In the genomic region with DNA sequence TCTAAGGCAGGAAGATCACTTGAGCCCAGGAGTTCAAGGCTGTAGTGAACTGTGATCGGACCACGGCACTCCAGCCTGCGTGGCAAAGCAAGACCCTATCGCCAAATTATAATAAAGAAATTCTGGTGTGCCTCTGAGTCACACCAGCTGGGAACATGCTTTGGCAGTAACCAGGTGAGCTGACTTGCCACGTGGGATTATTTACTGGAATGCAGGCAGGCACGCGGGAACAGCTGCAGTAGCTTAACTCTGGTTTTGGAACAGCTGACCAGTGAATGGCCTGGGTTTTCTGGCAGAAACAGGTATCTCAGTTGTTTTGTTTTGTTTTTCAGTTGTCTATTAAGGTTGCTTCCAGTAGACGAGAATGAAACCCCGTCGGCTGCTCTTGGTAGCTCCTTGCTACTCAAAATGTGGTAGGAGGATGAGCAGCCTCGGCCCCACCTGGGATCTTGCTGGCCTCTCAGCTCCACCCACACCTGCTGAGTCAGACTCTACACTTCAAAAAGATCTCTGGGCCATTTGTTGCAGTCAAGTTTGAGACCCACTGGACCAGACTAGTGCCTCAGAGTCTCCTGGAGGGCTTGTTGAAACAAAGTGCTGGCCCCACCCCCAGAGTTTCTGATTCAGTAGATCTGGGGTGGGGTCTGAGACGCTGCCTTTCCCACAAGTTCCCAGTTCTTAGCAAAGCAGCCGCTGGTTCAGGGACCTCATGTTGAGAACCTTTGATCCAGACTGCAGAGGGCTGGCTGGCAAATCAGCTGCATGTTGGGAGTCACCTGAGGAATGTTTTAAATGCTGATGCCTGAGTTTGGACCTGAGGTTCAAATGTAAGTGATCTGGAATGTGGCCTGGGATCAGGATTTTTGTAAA, we compare ENCODE assay signal across 11 cellular contexts. TPM values are rescaled to one million over a fixed set of nuclear protein-coding genes. Genes with fewer than 3 reads are reported as not detected.
DNase-seq lines count a peak whose midpoint lies in the region; ATAC-seq, FAIRE-seq and TF ChIP-seq lines count a peak whose summit lies in the region.
"Had no signal": no experiment of that assay in that cellular context is flagged by ENCODE, and none has a peak within 500 bp of the region (broad histone marks: within the 10 kb centered on the region; RNA-seq: fewer than 3 reads in every experiment).

No MANE protein-coding gene starts in this region.

- CTCF ChIA-PET in activated CD8-positive, alpha-beta T cell treated with anti-CD3 and anti-CD28 coated beads for 36 hours (lab: Charles Lee), result interaction anchor here (0.8 to 4.4 kb wide), 6 partner anchors 11 to 335 kb away, joined by 3 to 25 read pairs (median 4); no protein-coding TSS in a partner anchor
- CTCF ChIA-PET in activated CD8-positive, alpha-beta T cell treated with anti-CD3 and anti-CD28 coated beads, Interleukin-2, amount 10 ng/mL, durations not matched to agents 7 days and 5 days (lab: Charles Lee), result interaction anchor here (0.7 to 2.6 kb wide), 8 partner anchors 11 to 715 kb away, joined by 3 to 14 read pairs (median 4); partner anchors contain the start of gene AP3S2

- H3K4me3 ChIP-seq in kidney (ENCODE audit: low read length in 2 of 2) (no peak overlapping the region), neuronal stem cell (ENCODE audit: low read length in 2 of 2) (no peak overlapping the region)

- H3K4me1 ChIP-seq in kidney (ENCODE audit: control insufficient read depth in 1 of 2, insufficient read depth in 1 of 2, low read depth in 1 of 2, low read length in 2 of 2) (peaks cover 7 to 16% of the 10 kb centered on the region in 2 donors), neuronal stem cell (ENCODE audit: control insufficient read depth in 2 of 2, insufficient read depth in 1 of 2, low read depth in 1 of 2, low read length in 2 of 2) (peaks cover 0 to 4% of the 10 kb centered on the region in 2 donors)

- H3K79me1 ChIP-seq in neuronal stem cell (ENCODE audit: low read depth, low read length), result peaks cover 7% of the 10 kb centered on the region

- no peak overlapping the region for H3K4ac ChIP-seq in neuronal stem cell (ENCODE audit: low read length)

- intact Hi-C loops in activated CD8-positive, alpha-beta T cell treated with anti-CD3 and anti-CD28 coated beads for 36 hours (cut with micrococcal nuclease), result no loop called here
- intact Hi-C loops in activated T-helper 2 cell treated with anti-CD3 and anti-CD28 coated beads, Interferon-gamma antibody, Interleukin-2, Interleukin-4, amounts not matched to agents 10 μg/mL and 5 μg/mL and 100 μg/mL, durations not matched to agents 14 hours and 24 hours and 36 hours (cut with micrococcal nuclease), result no loop called here
- intact Hi-C loops in kidney (cut with DNase I), result loop anchor here (10.0 kb wide), 1 partner anchor 341 kb away; no protein-coding TSS in a partner anchor

- H3K9me3 ChIP-seq in kidney (ENCODE audit: control insufficient read depth in 1 of 2, low read length in 2 of 2) (no peaks in the 10 kb centered on the region), neuronal stem cell (replicated peaks in 1 of 2; ENCODE audit: control insufficient read depth in 2 of 2, insufficient read depth in 1 of 2, low read depth in 1 of 2, low read length in 2 of 2) (no peaks in the 10 kb centered on the region)

- H2BK12ac ChIP-seq in neuronal stem cell (ENCODE audit: low read length), result no peak overlapping the region

- POLR2A ChIA-PET in activated CD8-positive, alpha-beta T cell treated with anti-CD3 and anti-CD28 coated beads for 36 hours (lab: Charles Lee), result interaction anchor here (0.7 kb wide), 1 partner anchor 13 kb away, joined by 3 read pairs; no protein-coding TSS in a partner anchor
- POLR2A ChIA-PET in activated CD8-positive, alpha-beta T cell treated with anti-CD3 and anti-CD28 coated beads, Interleukin-2, amount 10 ng/mL, durations not matched to agents 7 days and 5 days (lab: Charles Lee), result interaction anchor here (0.8 to 1.7 kb wide), 2 partner anchors 16 to 74 kb away, joined by 3 to 4 read pairs; partner anchors contain the start of gene ZNF710

- ATAC-seq in activated CD8-positive, alpha-beta T cell treated with anti-CD3 and anti-CD28 coated beads for 36 hours, result peak; percentile 54
- ATAC-seq in activated CD8-positive, alpha-beta T cell treated with anti-CD3 and anti-CD28 coated beads, Interleukin-2, amount 10 ng/mL, durations not matched to agents 7 days and 5 days, result no peak

- no peak for TF ChIP-seq CTCF in activated CD8-positive, alpha-beta T cell treated with anti-CD3 and anti-CD28 coated beads for 36 hours (IDR thresholded peaks at IDR 0.05)
- no peak for TF ChIP-seq CTCF in kidney (IDR thresholded peaks at IDR 0.05; ENCODE audit: borderline replicate concordance, extremely low read depth, insufficient read depth)
- no peak for TF ChIP-seq CTCF in HFFc6 (IDR thresholded peaks at IDR 0.05)

- H4K8ac ChIP-seq in neuronal stem cell (ENCODE audit: low read depth, low read length), result no peak overlapping the region

- H3K4me3 Mint-ChIP-seq in activated CD8-positive, alpha-beta T cell treated with anti-CD3 and anti-CD28 coated beads for 36 hours, result no peak overlapping the region
- H3K4me3 Mint-ChIP-seq in activated CD8-positive, alpha-beta T cell treated with anti-CD3 and anti-CD28 coated beads, Interleukin-2, amount 10 ng/mL, durations not matched to agents 7 days and 5 days, result no peak overlapping the region
- no peak overlapping the region for H3K4me3 Mint-ChIP-seq in activated T-helper 2 cell treated with anti-CD3 and anti-CD28 coated beads, Interferon-gamma antibody, Interleukin-2, Interleukin-4, amounts not matched to agents 10 μg/mL and 5 μg/mL and 100 μg/mL, durations not matched to agents 14 hours and 24 hours and 36 hours (ENCODE audit: low read depth)
- H3K4me3 Mint-ChIP-seq in HFFc6, result no peak overlapping the region

- no peak overlapping the region for H3K14ac ChIP-seq in neuronal stem cell (ENCODE audit: low read length)

- no peaks in the 10 kb centered on the region for H3K27me3 ChIP-seq in neuronal stem cell (ENCODE audit: control insufficient read depth in 3 of 3, insufficient read depth in 3 of 3, low read depth in 1 of 3, low read length in 3 of 3)

- no peak for FAIRE-seq in kidney (lab: Jason Lieb, UNC)
- FAIRE-seq: endometrium had no signal

- H3K27ac Mint-ChIP-seq in activated CD8-positive, alpha-beta T cell treated with anti-CD3 and anti-CD28 coated beads for 36 hours, result no peak overlapping the region
- H3K27ac Mint-ChIP-seq in activated CD8-positive, alpha-beta T cell treated with anti-CD3 and anti-CD28 coated beads, Interleukin-2, amount 10 ng/mL, durations not matched to agents 7 days and 5 days, result no peak overlapping the region
- peak overlapping the region; percentile 49 for H3K27ac Mint-ChIP-seq in activated T-helper 2 cell treated with anti-CD3 and anti-CD28 coated beads, Interferon-gamma antibody, Interleukin-2, Interleukin-4, amounts not matched to agents 10 μg/mL and 5 μg/mL and 100 μg/mL, durations not matched to agents 14 hours and 24 hours and 36 hours
- H3K27ac Mint-ChIP-seq in HFFc6, result no peak overlapping the region

- H2BK120ac ChIP-seq in neuronal stem cell (ENCODE audit: low read depth, low read length), result no peak overlapping the region

- H2BK5ac ChIP-seq in neuronal stem cell (ENCODE audit: low read length), result no peak overlapping the region

- no peak overlapping the region for H2AFZ ChIP-seq in neuronal stem cell (ENCODE audit: low read length)

- peaks cover 18% of the 10 kb centered on the region for H3K4me1 Mint-ChIP-seq in activated CD8-positive, alpha-beta T cell treated with anti-CD3 and anti-CD28 coated beads for 36 hours (ENCODE audit: low read depth)
- H3K4me1 Mint-ChIP-seq in activated CD8-positive, alpha-beta T cell treated with anti-CD3 and anti-CD28 coated beads, Interleukin-2, amount 10 ng/mL, durations not matched to agents 7 days and 5 days (ENCODE audit: low read depth), result peaks cover 6% of the 10 kb centered on the region
- peaks cover 7% of the 10 kb centered on the region for H3K4me1 Mint-ChIP-seq in activated T-helper 2 cell treated with anti-CD3 and anti-CD28 coated beads, Interferon-gamma antibody, Interleukin-2, Interleukin-4, amounts not matched to agents 10 μg/mL and 5 μg/mL and 100 μg/mL, durations not matched to agents 14 hours and 24 hours and 36 hours (ENCODE audit: low read depth)
- no peaks in the 10 kb centered on the region for H3K4me1 Mint-ChIP-seq in HFFc6 (ENCODE audit: low read depth)

- H3K27me3 Mint-ChIP-seq in activated CD8-positive, alpha-beta T cell treated with anti-CD3 and anti-CD28 coated beads for 36 hours, result no peaks in the 10 kb centered on the region
- no peaks in the 10 kb centered on the region for H3K27me3 Mint-ChIP-seq in activated CD8-positive, alpha-beta T cell treated with anti-CD3 and anti-CD28 coated beads, Interleukin-2, amount 10 ng/mL, durations not matched to agents 7 days and 5 days (ENCODE audit: low read depth)
- no peaks in the 10 kb centered on the region for H3K27me3 Mint-ChIP-seq in activated T-helper 2 cell treated with anti-CD3 and anti-CD28 coated beads, Interferon-gamma antibody, Interleukin-2, Interleukin-4, amounts not matched to agents 10 μg/mL and 5 μg/mL and 100 μg/mL, durations not matched to agents 14 hours and 24 hours and 36 hours (ENCODE audit: low read depth)
- H3K27me3 Mint-ChIP-seq in HFFc6 (ENCODE audit: insufficient read depth), result no peaks in the 10 kb centered on the region; the same call in 1 of the 2 replicates

- no peak overlapping the region for H4K91ac ChIP-seq in neuronal stem cell (ENCODE audit: low read depth, low read length, poor library complexity)

- no peaks in the 10 kb centered on the region for H3K9me3 Mint-ChIP-seq in activated CD8-positive, alpha-beta T cell treated with anti-CD3 and anti-CD28 coated beads for 36 hours
- no peaks in the 10 kb centered on the region for H3K9me3 Mint-ChIP-seq in activated CD8-positive, alpha-beta T cell treated with anti-CD3 and anti-CD28 coated beads, Interleukin-2, amount 10 ng/mL, durations not matched to agents 7 days and 5 days (ENCODE audit: insufficient read depth)
- no peaks in the 10 kb centered on the region for H3K9me3 Mint-ChIP-seq in activated T-helper 2 cell treated with anti-CD3 and anti-CD28 coated beads, Interferon-gamma antibody, Interleukin-2, Interleukin-4, amounts not matched to agents 10 μg/mL and 5 μg/mL and 100 μg/mL, durations not matched to agents 14 hours and 24 hours and 36 hours
- no peaks in the 10 kb centered on the region for H3K9me3 Mint-ChIP-seq in HFFc6

- no peak overlapping the region for H3K23ac ChIP-seq in neuronal stem cell (ENCODE audit: low read depth, low read length, poor library complexity)

- H3K4me2 ChIP-seq in neuronal stem cell (ENCODE audit: insufficient read depth, low read length, poor library complexity, severe bottlenecking), result no peak overlapping the region

- no CpG with 5 or more reads among the region's 13 CpGs for WGBS in neuronal stem cell (ENCODE audit: extremely low coverage in 2 of 2, insufficient read length in 2 of 2, insufficient replicate concordance in 1 of 2), 2 donors

- peaks cover 18% of the 10 kb centered on the region for H3K36me3 Mint-ChIP-seq in activated CD8-positive, alpha-beta T cell treated with anti-CD3 and anti-CD28 coated beads for 36 hours (ENCODE audit: low read depth)
- H3K36me3 Mint-ChIP-seq in activated CD8-positive, alpha-beta T cell treated with anti-CD3 and anti-CD28 coated beads, Interleukin-2, amount 10 ng/mL, durations not matched to agents 7 days and 5 days (ENCODE audit: low read depth), result peaks cover 25% of the 10 kb centered on the region
- H3K36me3 Mint-ChIP-seq in activated T-helper 2 cell treated with anti-CD3 and anti-CD28 coated beads, Interferon-gamma antibody, Interleukin-2, Interleukin-4, amounts not matched to agents 10 μg/mL and 5 μg/mL and 100 μg/mL, durations not matched to agents 14 hours and 24 hours and 36 hours (ENCODE audit: low read depth), result peaks cover 42% of the 10 kb centered on the region
- no peaks in the 10 kb centered on the region for H3K36me3 Mint-ChIP-seq in HFFc6 (ENCODE audit: low read depth)

- peak overlapping the region in 1 of 2 donors; percentile 30 for H3K9ac ChIP-seq in kidney (ENCODE audit: low read length in 2 of 2)
- no peak overlapping the region for H3K9ac ChIP-seq in neuronal stem cell (ENCODE audit: low read depth, low read length, poor library complexity)

- H3K18ac ChIP-seq in neuronal stem cell (ENCODE audit: low read length), result no peak overlapping the region

- H2BK15ac ChIP-seq in neuronal stem cell (ENCODE audit: low read length), result no peak overlapping the region

- H3K27ac ChIP-seq in kidney (ENCODE audit: low read depth in 2 of 2, low read length in 2 of 2) (peak overlapping the region; percentile 85 to 91), neuronal stem cell (replicated peaks; ENCODE audit: low read length) (no peak overlapping the region)

- H3K36me3 ChIP-seq in kidney (ENCODE audit: control insufficient read depth in 1 of 2, insufficient read depth in 2 of 2, low read length in 2 of 2), result peaks cover 5 to 18% of the 10 kb centered on the region in 2 donors
- peaks cover 53 to 81% of the 10 kb centered on the region in 2 donors for H3K36me3 ChIP-seq in neuronal stem cell (replicated peaks in 1 of 2; ENCODE audit: control insufficient read depth in 2 of 2, insufficient read depth in 2 of 2, low read length in 2 of 2)

- H2AK5ac ChIP-seq in neuronal stem cell (ENCODE audit: low read depth, low read length), result no peak overlapping the region

- DNase-seq in activated CD8-positive, alpha-beta T cell treated with anti-CD3 and anti-CD28 coated beads for 36 hours, result peak; percentile 58
- DNase-seq in activated CD8-positive, alpha-beta T cell treated with anti-CD3 and anti-CD28 coated beads, Interleukin-2, amount 10 ng/mL, durations not matched to agents 7 days and 5 days, result no peak
- no peak for DNase-seq in activated T-helper 2 cell treated with anti-CD3 and anti-CD28 coated beads, Interferon-gamma antibody, Interleukin-2, Interleukin-4, amounts not matched to agents 10 μg/mL and 5 μg/mL and 100 μg/mL, durations not matched to agents 14 hours and 24 hours and 36 hours (ENCODE audit: low spot score)
- peak; percentile 83 for DNase-seq in kidney
- DNase-seq in stimulated activated CD8-positive, alpha-beta memory T cell treated with anti-CD3 and anti-CD28 coated beads, Interleukin-4, amount 100 ng/mL, for 48 hours, result peak; percentile 65
- no peak for DNase-seq in neuronal stem cell (ENCODE audit: low spot score)
- DNase-seq in HFFc6, result no peak
- no peak for DNase-seq in ecto neural progenitor cell (ENCODE audit: low spot score)
- DNase-seq: activated gamma-delta T cell, NCI-H187 had no signal

RNA-seq across cellular contexts. Expression of gene IDH2, which starts 26.6 kb away (rescaled TPM):
- 100 to 1,000 TPM; 171 to 180 TPM for total RNA-seq in activated CD8-positive, alpha-beta T cell treated with anti-CD3 and anti-CD28 coated beads for 36 hours
- 100 to 1,000 TPM; 291 to 301 TPM for total RNA-seq in activated CD8-positive, alpha-beta T cell treated with anti-CD3 and anti-CD28 coated beads, Interleukin-2, amount 10 ng/mL, durations not matched to agents 7 days and 5 days
- 139 and 141 TPM in 2 replicates for total RNA-seq in activated T-helper 2 cell treated with anti-CD3 and anti-CD28 coated beads, Interferon-gamma antibody, Interleukin-2, Interleukin-4, amounts not matched to agents 10 μg/mL and 5 μg/mL and 100 μg/mL, durations not matched to agents 14 hours and 24 hours and 36 hours
- 87.0 TPM for total RNA-seq in kidney
- 545 TPM for polyA plus RNA-seq in kidney (ENCODE audit: insufficient read depth, low read depth, low replicate concordance)
- polyA plus RNA-seq in neuronal stem cell (2013, experiment 1 of 2), result 111 TPM
- 110 TPM for polyA plus RNA-seq in neuronal stem cell (2013, experiment 2 of 2)
- total RNA-seq in HFFc6 (2021; fragmentation: NEBNext Ultra II Directional; extraction: Animal tissue kit (Norgen Biotek cat#: 25700)), result 10 to 100 TPM; 26.3 to 32.4 (median 28.9) TPM

Comparison
In these comparisons a context has a peak if more than half of its experiments do, and no peak if none do; other contexts are left out.
1. DNase-seq: peak in activated CD8-positive, alpha-beta T cell treated with anti-CD3 and anti-CD28 coated beads for 36 hours (single experiment), kidney (single experiment) and stimulated activated CD8-positive, alpha-beta memory T cell treated with anti-CD3 and anti-CD28 coated beads, Interleukin-4, amount 100 ng/mL, for 48 hours (single experiment); none in activated CD8-positive, alpha-beta T cell treated with anti-CD3 and anti-CD28 coated beads, Interleukin-2, amount 10 ng/mL, durations not matched to agents 7 days and 5 days (single experiment), activated T-helper 2 cell treated with anti-CD3 and anti-CD28 coated beads, Interferon-gamma antibody, Interleukin-2, Interleukin-4, amounts not matched to agents 10 μg/mL and 5 μg/mL and 100 μg/mL, durations not matched to agents 14 hours and 24 hours and 36 hours (single experiment), neuronal stem cell (single experiment), HFFc6 (single experiment) and ecto neural progenitor cell (single experiment).